Comparison of ENCODE assay signal across 1 cellular context in the genomic region with DNA sequence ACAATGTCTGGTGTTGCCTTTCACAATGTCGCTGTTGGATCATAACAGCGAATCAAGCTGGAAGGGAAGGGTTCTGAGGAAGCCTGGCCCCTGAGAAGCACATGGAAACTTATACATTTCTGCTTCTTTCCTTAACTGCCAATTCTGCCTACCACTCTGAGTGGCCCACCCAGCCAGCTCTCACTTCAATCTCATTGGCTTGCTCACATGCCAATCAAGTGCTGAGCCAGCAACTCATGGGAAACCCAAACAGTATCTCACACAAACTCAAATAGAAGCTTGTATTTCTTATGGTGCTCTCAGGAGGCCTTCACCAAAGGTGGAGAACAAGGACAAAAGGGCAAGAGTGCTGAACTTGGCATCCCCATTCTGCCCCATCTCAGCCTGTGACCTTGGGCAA.
TF ChIP-seq lines count a peak whose summit lies in the region.

No MANE protein-coding gene starts in this region.

TF ChIP-seq in GM23338, 12 proteins besides CTCF, POLR2A, EP300 and RAD21 (continued from another document):
- TF ChIP-seq, protein P1, sequence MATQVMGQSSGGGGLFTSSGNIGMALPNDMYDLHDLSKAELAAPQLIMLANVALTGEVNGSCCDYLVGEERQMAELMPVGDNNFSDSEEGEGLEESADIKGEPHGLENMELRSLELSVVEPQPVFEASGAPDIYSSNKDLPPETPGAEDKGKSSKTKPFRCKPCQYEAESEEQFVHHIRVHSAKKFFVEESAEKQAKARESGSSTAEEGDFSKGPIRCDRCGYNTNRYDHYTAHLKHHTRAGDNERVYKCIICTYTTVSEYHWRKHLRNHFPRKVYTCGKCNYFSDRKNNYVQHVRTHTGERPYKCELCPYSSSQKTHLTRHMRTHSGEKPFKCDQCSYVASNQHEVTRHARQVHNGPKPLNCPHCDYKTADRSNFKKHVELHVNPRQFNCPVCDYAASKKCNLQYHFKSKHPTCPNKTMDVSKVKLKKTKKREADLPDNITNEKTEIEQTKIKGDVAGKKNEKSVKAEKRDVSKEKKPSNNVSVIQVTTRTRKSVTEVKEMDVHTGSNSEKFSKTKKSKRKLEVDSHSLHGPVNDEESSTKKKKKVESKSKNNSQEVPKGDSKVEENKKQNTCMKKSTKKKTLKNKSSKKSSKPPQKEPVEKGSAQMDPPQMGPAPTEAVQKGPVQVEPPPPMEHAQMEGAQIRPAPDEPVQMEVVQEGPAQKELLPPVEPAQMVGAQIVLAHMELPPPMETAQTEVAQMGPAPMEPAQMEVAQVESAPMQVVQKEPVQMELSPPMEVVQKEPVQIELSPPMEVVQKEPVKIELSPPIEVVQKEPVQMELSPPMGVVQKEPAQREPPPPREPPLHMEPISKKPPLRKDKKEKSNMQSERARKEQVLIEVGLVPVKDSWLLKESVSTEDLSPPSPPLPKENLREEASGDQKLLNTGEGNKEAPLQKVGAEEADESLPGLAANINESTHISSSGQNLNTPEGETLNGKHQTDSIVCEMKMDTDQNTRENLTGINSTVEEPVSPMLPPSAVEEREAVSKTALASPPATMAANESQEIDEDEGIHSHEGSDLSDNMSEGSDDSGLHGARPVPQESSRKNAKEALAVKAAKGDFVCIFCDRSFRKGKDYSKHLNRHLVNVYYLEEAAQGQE (IDR thresholded peaks at IDR 0.05; ENCODE audit: unreplicated experiment): no peak
- no peak for TF ChIP-seq NANOG (IDR thresholded peaks at IDR 0.05; ENCODE audit: borderline replicate concordance)
- TF ChIP-seq ZNF114 (CRISPR knock-in tag; IDR thresholded peaks at IDR 0.05): no peak
- TF ChIP-seq ZNF331 (CRISPR knock-in tag; IDR thresholded peaks at IDR 0.05; ENCODE audit: low read depth): no peak
- TF ChIP-seq EZH2phosphoT487 (IDR thresholded peaks at IDR 0.05; ENCODE audit: unreplicated experiment): no peak
TF ChIP-seq in GM23338: peak in this region for 0.
